9 cellular contexts compared by ENCODE assay signal in the genomic region with DNA sequence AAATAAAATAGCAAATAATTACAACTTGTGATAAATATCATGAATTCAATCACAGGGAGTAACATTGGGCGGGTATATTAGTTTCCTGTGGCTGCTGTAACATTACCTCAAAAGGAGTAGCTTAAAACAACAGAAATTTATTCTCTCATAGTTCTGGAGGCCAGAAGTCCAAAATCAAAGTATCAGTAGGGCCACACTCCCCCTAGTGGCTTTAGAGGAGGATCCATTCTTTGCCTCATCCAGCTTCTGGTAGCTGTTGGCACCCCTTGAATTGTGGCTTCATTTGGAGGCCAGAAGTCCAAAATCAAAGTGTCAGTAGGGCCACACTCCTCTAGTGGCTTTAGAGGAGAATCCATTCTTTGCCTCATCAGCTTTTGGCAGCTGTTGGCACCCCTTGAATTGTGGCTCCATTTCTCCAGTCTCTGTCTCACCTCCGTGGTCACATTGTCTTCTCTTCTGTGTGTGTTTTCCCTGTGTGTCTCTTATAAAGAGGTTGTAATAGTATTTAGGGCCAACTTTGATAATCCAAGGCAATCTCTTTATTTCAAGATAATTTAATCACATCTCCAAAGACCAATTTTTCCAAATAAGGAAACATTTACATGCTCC. TPM values are rescaled to one million over a fixed set of nuclear protein-coding genes. Genes with fewer than 3 reads are reported as not detected.
DNase-seq lines count a peak whose midpoint lies in the region; ATAC-seq, FAIRE-seq and TF ChIP-seq lines count a peak whose summit lies in the region.
"Had no signal": no experiment of that assay in that cellular context is flagged by ENCODE, and none has a peak within 500 bp of the region (broad histone marks: within the 10 kb centered on the region; RNA-seq: fewer than 3 reads in every experiment).

No MANE protein-coding gene starts in this region.

- no peak overlapping the region for H3K4ac ChIP-seq in H1 (replicated peaks; ENCODE audit: insufficient read length, low read depth, low read length)

- no peak overlapping the region for H3K14ac ChIP-seq in H1 (ENCODE audit: insufficient read length)

- H2AK5ac ChIP-seq in H1 (ENCODE audit: low read depth, low read length), result no peak overlapping the region

- H3K27ac ChIP-seq in left ventricle myocardium inferior (replicated peaks) (no peak overlapping the region), H1 (ENCODE audit: low read depth, low read length) (no peak overlapping the region), small intestine (ENCODE audit: low read depth in 1 of 2, low read length in 1 of 2) (no peak overlapping the region)

- no peak overlapping the region for H2AFZ ChIP-seq in H1 (ENCODE audit: low read length)

- H4K5ac ChIP-seq in H1 (ENCODE audit: insufficient read length, low read depth, low read length), result no peak overlapping the region

- no peak overlapping the region for H4K91ac ChIP-seq in H1 (replicated peaks; ENCODE audit: insufficient read length, low read length)

- no peaks in the 10 kb centered on the region for H3K9me3 ChIP-seq in left ventricle myocardium inferior (replicated peaks)
- no peaks in the 10 kb centered on the region; a peak in 1 of 4 replicates for H3K9me3 ChIP-seq in H1 (ENCODE audit: insufficient read depth in 2 of 2, low read depth in 1 of 2, low read length in 1 of 2)
- H3K9me3 ChIP-seq in small intestine (ENCODE audit: control insufficient read depth, low read depth), result no peaks in the 10 kb centered on the region

- H2BK15ac ChIP-seq in H1 (ENCODE audit: low read length), result no peak overlapping the region

- TF ChIP-seq RAD21 in H1 (IDR thresholded peaks at IDR 0.05 in 1 of 2, conservative IDR thresholded peaks at IDR 0.05 in 1 of 2; ENCODE audit: low read depth in 2 of 2, low read length in 2 of 2), result peak; percentile 73 to 74

- peaks cover 11% of the 10 kb centered on the region for H3K4me1 ChIP-seq in left ventricle myocardium inferior
- H3K4me1 ChIP-seq in H1 (replicated peaks in 1 of 4; ENCODE audit: control insufficient read depth in 3 of 4, insufficient read depth in 4 of 4, low read length in 3 of 4), result peaks cover 0 to 6% (median 1%) of the 10 kb centered on the region in 4 experiments; a peak in 2 of 7 replicates
- no peaks in the 10 kb centered on the region for H3K4me1 ChIP-seq in small intestine (ENCODE audit: control insufficient read depth in 2 of 2, insufficient read depth in 1 of 2, low read depth in 1 of 2, low read length in 1 of 2)

- POLR2A ChIA-PET in H1 (lab: Charles Lee; ENCODE audit: partially characterized antibody), result no interaction called here

- 60% methylated on average over 2 of the region's 2 CpGs; no CpG with 5 or more reads in 1 of the 2 experiments for WGBS in H1 (ENCODE audit: extremely low coverage in 1 of 2, insufficient coverage in 1 of 2, insufficient read length in 1 of 2, insufficient replicate concordance in 2 of 2, low coverage in 1 of 2, low lambda C conversion rate in 2 of 2, missing lambda C conversion rate in 1 of 2), 2 experiments
- WGBS in small intestine, 3 donors, result 53 to 72% (median 58%) methylated on average over 2 of the region's 2 CpGs

- H2BK120ac ChIP-seq in H1 (replicated peaks; ENCODE audit: low read depth, low read length), result no peak overlapping the region

- no peak overlapping the region for H3K9ac ChIP-seq in H1 (replicated peaks in 1 of 4; ENCODE audit: extremely low read depth in 1 of 4, low read depth in 3 of 4, low read length in 3 of 4)

- H3K18ac ChIP-seq in H1 (ENCODE audit: extremely low read depth, low read length), result no peak overlapping the region

- intact Hi-C loops in left ventricle myocardium inferior (cut with micrococcal nuclease), result no loop called here
- intact Hi-C loops in left ventricle myocardium superior (cut with micrococcal nuclease), result no loop called here

- no peak overlapping the region for H2BK12ac ChIP-seq in H1 (ENCODE audit: low read depth, low read length)

- DNase-seq in left ventricle myocardium inferior (no peak), left ventricle myocardium superior (no peak), NCI-H69 (lab: John Stamatoyannopoulos, UW) (peak; percentile 60), H1 (ENCODE audit: low read depth in 1 of 2, low spot score in 2 of 2) (no peak), small intestine (peak; percentile 26), KG1 (lab: John Stamatoyannopoulos, UW) (no peak)

- peak; percentile 68 for TF ChIP-seq CTCF in left ventricle myocardium inferior (IDR thresholded peaks at IDR 0.05; ENCODE audit: borderline replicate concordance)
- peak; percentile 19 to 64 (median 57) for TF ChIP-seq CTCF in H1 (IDR thresholded peaks at IDR 0.05; ENCODE audit: control extremely low read depth in 1 of 3, insufficient read depth in 1 of 3, low read depth in 1 of 3, low read length in 3 of 3)

- no peak overlapping the region for H3K4me3 ChIP-seq in left ventricle myocardium inferior
- no peak overlapping the region for H3K4me3 ChIP-seq in H1 (ENCODE audit: extremely low read depth in 1 of 4, insufficient read depth in 2 of 4, low read depth in 3 of 4, low read length in 4 of 4)
- no peak overlapping the region for H3K4me3 ChIP-seq in small intestine (ENCODE audit: low read depth in 1 of 2, low read length in 2 of 2)

- H3K4me2 ChIP-seq in H1 (ENCODE audit: insufficient read depth in 1 of 2, low read depth in 2 of 2, low read length in 2 of 2), result no peak overlapping the region

- H3K27me3 ChIP-seq in left ventricle myocardium inferior (ENCODE audit: low read depth), result no peaks in the 10 kb centered on the region
- peaks cover 0 to 3% (median 0%) of the 10 kb centered on the region in 4 experiments; a peak in 2 of 7 replicates for H3K27me3 ChIP-seq in H1 (replicated peaks in 1 of 4; ENCODE audit: control insufficient read depth in 3 of 4, extremely low read depth in 1 of 4, insufficient read depth in 3 of 4, low read length in 3 of 4)
- no peaks in the 10 kb centered on the region for H3K27me3 ChIP-seq in small intestine (ENCODE audit: control insufficient read depth in 2 of 2, insufficient read depth in 2 of 2, low read length in 2 of 2)

- H3K23ac ChIP-seq in H1 (ENCODE audit: insufficient read length), result no peak overlapping the region

- TF ChIP-seq EP300 in H1 (IDR thresholded peaks at IDR 0.05; ENCODE audit: borderline replicate concordance in 1 of 2, low read depth in 2 of 2, low read length in 2 of 2), result no peak

- no peak for TF ChIP-seq POLR2A in H1 (IDR thresholded peaks at IDR 0.05; ENCODE audit: control extremely low read depth in 1 of 2, low read depth in 2 of 2, low read length in 2 of 2)

- H3K23me2 ChIP-seq in H1 (ENCODE audit: low read depth, low read length), result no peaks in the 10 kb centered on the region; the same call in none of the 2 replicates

- no peak overlapping the region for H4K8ac ChIP-seq in H1 (ENCODE audit: extremely low read depth, insufficient read depth, low read length)

- no peaks in the 10 kb centered on the region for H3K36me3 ChIP-seq in left ventricle myocardium inferior
- no peaks in the 10 kb centered on the region for H3K36me3 ChIP-seq in H1 (ENCODE audit: control insufficient read depth in 2 of 4, insufficient read depth in 4 of 4, low read length in 3 of 4)
- no peaks in the 10 kb centered on the region for H3K36me3 ChIP-seq in small intestine (ENCODE audit: control insufficient read depth in 2 of 2, insufficient read depth in 2 of 2, low read length in 2 of 2)

- ATAC-seq in left ventricle myocardium superior (no peak), GM21619 (IDR thresholded peaks at IDR 0.05; ENCODE audit: unreplicated experiment) (no peak), HG02642 (IDR thresholded peaks at IDR 0.05; ENCODE audit: poor library complexity, unreplicated experiment) (no peak)

- H3K56ac ChIP-seq in H1 (replicated peaks; ENCODE audit: insufficient read length, low read depth, low read length), result no peak overlapping the region

- CTCF ChIA-PET in H1 (lab: Charles Lee; ENCODE audit: partially characterized antibody), result interaction anchor here (0.6 to 5.1 kb wide), 39 partner anchors 11 to 486 kb away, joined by 3 to 29 read pairs (median 4); no protein-coding TSS in a partner anchor

- H4K20me1 ChIP-seq in H1 (replicated peaks in 1 of 2; ENCODE audit: control insufficient read depth in 1 of 2, insufficient read depth in 2 of 2, low read length in 2 of 2), result no peaks in the 10 kb centered on the region

- no peak overlapping the region for H2BK5ac ChIP-seq in H1 (ENCODE audit: low read depth, low read length)

- no peaks in the 10 kb centered on the region for H3K79me1 ChIP-seq in H1 (ENCODE audit: low read depth, low read length)

- H2BK20ac ChIP-seq in H1 (ENCODE audit: low read length), result no peak overlapping the region

- no peaks in the 10 kb centered on the region for H3K79me2 ChIP-seq in H1 (ENCODE audit: control insufficient read depth in 1 of 2, insufficient read depth in 2 of 2, low read length in 2 of 2)

- FAIRE-seq in H1 (lab: Jason Lieb, UNC) (no peak), small intestine (lab: Jason Lieb, UNC) (no peak)
- FAIRE-seq: endometrium had no signal

TF ChIP-seq in H1, 55 proteins besides CTCF, POLR2A, EP300 and RAD21:
- TF ChIP-seq RBBP5 (IDR thresholded peaks at IDR 0.05; ENCODE audit: borderline replicate concordance, low read depth, low read length) (no peak), SIN3A (conservative IDR thresholded peaks at IDR 0.05 in 1 of 2, IDR thresholded peaks at IDR 0.05 in 1 of 2; ENCODE audit: low read depth in 1 of 2, low read length in 2 of 2) (no peak), TEAD4 (IDR thresholded peaks at IDR 0.05; ENCODE audit: low read depth, low read length) (no peak), TAF7 (optimal IDR thresholded peaks at IDR 0.05; ENCODE audit: borderline replicate concordance, low read depth, low read length) (no peak)

RNA-seq across cellular contexts. Expression of a gene that starts 3.1 kb away (rescaled TPM):
- total RNA-seq in left ventricle myocardium inferior (not detected), left ventricle myocardium superior (0.22 TPM)
- 2.0 and 2.8 TPM in 2 replicates for total RNA-seq in H1 (2021; fragmentation: NEBNext Ultra II Directional; extraction: Animal tissue kit (Norgen Biotek cat#: 25700))
- polyA plus RNA-seq in H1 (2011; rRNA removed) (1.7 and 2.2 TPM in 2 replicates), small intestine (under 1 TPM in 1 of 3 donors, not detected in 2; 0.28 TPM)
- polyA plus RNA-seq in H1 (2011; cell fraction: cytosol; rRNA removed), result 3.3 TPM
- polyA plus RNA-seq in H1 (2011; cell fraction: nucleus; rRNA removed), result 2.9 TPM
- polyA plus RNA-seq in H1 (2012, experiment 1 of 2), result 1.5 to 2.5 TPM (median 2.0 TPM) in 4 replicates
- 1.4 TPM for polyA plus RNA-seq in H1 (2012, experiment 2 of 2)
- polyA plus RNA-seq in H1 (2013, experiment 1 of 2), result 3.2 TPM
- polyA plus RNA-seq in H1 (2013, experiment 2 of 2), result 2.6 TPM
- polyA minus RNA-seq in H1 (2011; rRNA and poly(A)+ RNA removed), result 3.7 and 5.3 TPM in 2 replicates
- 3.7 TPM for polyA minus RNA-seq in H1 (2011; cell fraction: cytosol; rRNA and poly(A)+ RNA removed)
- 15.8 TPM for polyA minus RNA-seq in H1 (2011; cell fraction: nucleus; rRNA and poly(A)+ RNA removed)

Comparison
In these comparisons a context has a peak if more than half of its experiments do, and no peak if none do; other contexts are left out.
1. DNase-seq: peak in NCI-H69 (single experiment) and small intestine (single experiment); none in left ventricle myocardium inferior (single experiment), left ventricle myocardium superior (single experiment), H1 (0 of 2) and KG1 (single experiment).